In genomic region chr1:26833432-26834405, GRCh38 we compare ENCODE assay signal across 9 cellular contexts. TPM values are rescaled to one million over a fixed set of nuclear protein-coding genes. Genes with fewer than 3 reads are reported as not detected.
DNase-seq lines count a peak whose midpoint lies in the region; ATAC-seq and TF ChIP-seq lines count a peak whose summit lies in the region.
"Had no signal": no experiment of that assay in that cellular context is flagged by ENCODE, and none has a peak within 500 bp of the region (broad histone marks: within the 10 kb centered on the region; RNA-seq: fewer than 3 reads in every experiment).

No MANE protein-coding gene starts in this region.

- H3K27ac ChIP-seq in left lung, result peak overlapping the region in 1 of 2 donors; percentile 85
- H3K27ac ChIP-seq: C4-2B had no signal

- H3K4me3 Mint-ChIP-seq in CD14-positive monocyte, result peak overlapping the region; percentile 58 to 85
- H3K4me3 Mint-ChIP-seq in activated CD8-positive, alpha-beta memory T cell treated with anti-CD3 and anti-CD28 coated beads, Interleukin-2, amount 10 ng/mL, durations not matched to agents 7 days and 5 days, result peak overlapping the region; percentile 56
- peak overlapping the region; percentile 68 to 70 for H3K4me3 Mint-ChIP-seq in stimulated activated naive B cell treated with anti-CD40 and anti-IgM and Interleukin-4, amounts not matched to agents 10 μg/mL and 1 μg/mL and 100 μg/mL, for 72 hours

- CTCF ChIA-PET in activated CD8-positive, alpha-beta memory T cell treated with anti-CD3 and anti-CD28 coated beads, Interleukin-2, amount 10 ng/mL, durations not matched to agents 7 days and 5 days (lab: Charles Lee), result interaction anchor here (0.6 to 6.9 kb wide), 27 partner anchors 8 to 334 kb away, joined by 3 to 59 read pairs (median 5); partner anchors contain the start of genes PIGV and SFN

- no peaks in the 10 kb centered on the region for H3K27me3 ChIP-seq in left lung

- DNase-seq in CD14-positive monocyte (ENCODE audit: low spot score) (peak; percentile 83), left lung (peak; percentile 78 to 88), medulla oblongata (ENCODE audit: extremely low spot score) (no peak)
- peak; percentile 98 for DNase-seq in activated CD8-positive, alpha-beta memory T cell treated with anti-CD3 and anti-CD28 coated beads, Interleukin-2, amount 10 ng/mL, durations not matched to agents 7 days and 5 days
- DNase-seq in stimulated activated naive B cell treated with anti-CD40 and anti-IgM and Interleukin-4, amounts not matched to agents 10 μg/mL and 1 μg/mL and 100 μg/mL, for 72 hours, result peak; percentile 76

- peaks cover 0 to 8% (median 2%) of the 10 kb centered on the region in 3 donors for H3K27me3 Mint-ChIP-seq in CD14-positive monocyte (ENCODE audit: low read depth in 3 of 3)
- H3K27me3 Mint-ChIP-seq in activated CD8-positive, alpha-beta memory T cell treated with anti-CD3 and anti-CD28 coated beads, Interleukin-2, amount 10 ng/mL, durations not matched to agents 7 days and 5 days, result no peaks in the 10 kb centered on the region
- no peaks in the 10 kb centered on the region for H3K27me3 Mint-ChIP-seq in stimulated activated naive B cell treated with anti-CD40 and anti-IgM and Interleukin-4, amounts not matched to agents 10 μg/mL and 1 μg/mL and 100 μg/mL, for 72 hours

- peak overlapping the region; percentile 85 to 93 (median 91) for H3K27ac Mint-ChIP-seq in CD14-positive monocyte
- peak overlapping the region; percentile 96 for H3K27ac Mint-ChIP-seq in activated CD8-positive, alpha-beta memory T cell treated with anti-CD3 and anti-CD28 coated beads, Interleukin-2, amount 10 ng/mL, durations not matched to agents 7 days and 5 days
- peak overlapping the region; percentile 97 for H3K27ac Mint-ChIP-seq in stimulated activated naive B cell treated with anti-CD40 and anti-IgM and Interleukin-4, amounts not matched to agents 10 μg/mL and 1 μg/mL and 100 μg/mL, for 72 hours

- peaks cover 0 to 65% of the 10 kb centered on the region in 2 donors for H3K36me3 ChIP-seq in left lung

- peak; percentile 88 for ATAC-seq in GM19452 (IDR thresholded peaks at IDR 0.05; ENCODE audit: unreplicated experiment)
- peak; percentile 83 for ATAC-seq in HG03571 (IDR thresholded peaks at IDR 0.05; ENCODE audit: unreplicated experiment)
- ATAC-seq in activated CD8-positive, alpha-beta memory T cell treated with anti-CD3 and anti-CD28 coated beads, Interleukin-2, amount 10 ng/mL, durations not matched to agents 7 days and 5 days, result peak; percentile 97
- ATAC-seq in left lung, result peak; percentile 29
- peak; percentile 91 to 94 for ATAC-seq in stimulated activated naive B cell treated with anti-CD40 and anti-IgM and Interleukin-4, amounts not matched to agents 10 μg/mL and 1 μg/mL and 100 μg/mL, for 72 hours (replicated peaks)
- no peak for ATAC-seq in HG03469 (IDR thresholded peaks at IDR 0.05; ENCODE audit: unreplicated experiment)

- H3K4me1 ChIP-seq in left lung, result peaks cover 0 to 60% of the 10 kb centered on the region in 2 donors

- peaks cover 0 to 2% (median 0%) of the 10 kb centered on the region in 7 donors for H3K9me3 Mint-ChIP-seq in CD14-positive monocyte
- H3K9me3 Mint-ChIP-seq in activated CD8-positive, alpha-beta memory T cell treated with anti-CD3 and anti-CD28 coated beads, Interleukin-2, amount 10 ng/mL, durations not matched to agents 7 days and 5 days (ENCODE audit: low read depth), result no peaks in the 10 kb centered on the region
- no peaks in the 10 kb centered on the region for H3K9me3 Mint-ChIP-seq in stimulated activated naive B cell treated with anti-CD40 and anti-IgM and Interleukin-4, amounts not matched to agents 10 μg/mL and 1 μg/mL and 100 μg/mL, for 72 hours

- peaks cover 48% of the 10 kb centered on the region for H3K4me1 Mint-ChIP-seq in CD14-positive monocyte
- peaks cover 75% of the 10 kb centered on the region for H3K4me1 Mint-ChIP-seq in activated CD8-positive, alpha-beta memory T cell treated with anti-CD3 and anti-CD28 coated beads, Interleukin-2, amount 10 ng/mL, durations not matched to agents 7 days and 5 days
- peaks cover 49 to 56% of the 10 kb centered on the region in 2 donors for H3K4me1 Mint-ChIP-seq in stimulated activated naive B cell treated with anti-CD40 and anti-IgM and Interleukin-4, amounts not matched to agents 10 μg/mL and 1 μg/mL and 100 μg/mL, for 72 hours

- intact Hi-C loops in CD14-positive monocyte (cut with micrococcal nuclease), result no loop called here
- intact Hi-C loops in left lung (cut with DNase I), result no loop called here

- no peaks in the 10 kb centered on the region for H3K9me3 ChIP-seq in left lung

- no peak overlapping the region for H3K4me3 ChIP-seq in left lung

- TF ChIP-seq CTCF in CD14-positive monocyte (IDR thresholded peaks at IDR 0.05) (peak; percentile 25), left lung (IDR thresholded peaks at IDR 0.05) (no peak)

- peaks cover 57 to 82% of the 10 kb centered on the region in 2 donors for H3K36me3 Mint-ChIP-seq in CD14-positive monocyte
- peaks cover 45% of the 10 kb centered on the region for H3K36me3 Mint-ChIP-seq in activated CD8-positive, alpha-beta memory T cell treated with anti-CD3 and anti-CD28 coated beads, Interleukin-2, amount 10 ng/mL, durations not matched to agents 7 days and 5 days
- peaks cover 65 to 68% of the 10 kb centered on the region in 2 donors for H3K36me3 Mint-ChIP-seq in stimulated activated naive B cell treated with anti-CD40 and anti-IgM and Interleukin-4, amounts not matched to agents 10 μg/mL and 1 μg/mL and 100 μg/mL, for 72 hours

RNA-seq across cellular contexts. Expression of gene ZDHHC18, which starts 7.2 kb away (rescaled TPM):
- 1 to 10 TPM; 3.1 to 6.0 TPM for polyA plus RNA-seq in CD14-positive monocyte
- total RNA-seq in activated CD8-positive, alpha-beta memory T cell treated with anti-CD3 and anti-CD28 coated beads, Interleukin-2, amount 10 ng/mL, durations not matched to agents 7 days and 5 days, result 10 to 100 TPM; 53.1 to 54.9 TPM
- 10 to 100 TPM; 22.8 to 33.4 TPM for total RNA-seq in left lung

RNA-seq across cellular contexts. Expression of gene SFN, which starts 29.2 kb away (rescaled TPM):
- not detected for polyA plus RNA-seq in CD14-positive monocyte
- under 1 TPM in 1 of 2 experiments, not detected in 1; 0.73 TPM for total RNA-seq in activated CD8-positive, alpha-beta memory T cell treated with anti-CD3 and anti-CD28 coated beads, Interleukin-2, amount 10 ng/mL, durations not matched to agents 7 days and 5 days
- total RNA-seq in left lung, result 100 to 1,000 TPM; 130 to 192 TPM

RNA-seq across cellular contexts. Expression of gene PIGV, which starts 46.0 kb away (rescaled TPM):
- polyA plus RNA-seq in CD14-positive monocyte, result 1 to 10 TPM; 8.3 to 9.5 TPM
- 1 to 10 TPM; 8.6 to 9.7 TPM for total RNA-seq in activated CD8-positive, alpha-beta memory T cell treated with anti-CD3 and anti-CD28 coated beads, Interleukin-2, amount 10 ng/mL, durations not matched to agents 7 days and 5 days
- total RNA-seq in left lung, result 10 to 100 TPM; 15.4 to 16.9 TPM

RNA-seq across cellular contexts. Expression of gene GPN2, which starts 56.4 kb away (rescaled TPM):
- polyA plus RNA-seq in CD14-positive monocyte, result 10 to 100 TPM in 1 of 2 donors, 1 to 10 TPM in 1; 9.6 to 15.9 TPM
- total RNA-seq in activated CD8-positive, alpha-beta memory T cell treated with anti-CD3 and anti-CD28 coated beads, Interleukin-2, amount 10 ng/mL, durations not matched to agents 7 days and 5 days, result 10 to 100 TPM; 32.9 to 41.1 TPM
- 10 to 100 TPM; 23.5 to 25.1 TPM for total RNA-seq in left lung

Comparison
In these comparisons a context has a peak if more than half of its experiments do, and no peak if none do; other contexts are left out.
1. RNA of gene SFN, which starts 29.2 kb away (total RNA-seq): 130 to 192 TPM in left lung; 0.73 TPM in activated CD8-positive, alpha-beta memory T cell treated with anti-CD3 and anti-CD28 coated beads, Interleukin-2, amount 10 ng/mL, durations not matched to agents 7 days and 5 days; every median in the first group is over 10 times any median in the second.
2. Peak in every context shown above with its lines, with median percentiles within 50 percentile points of each other: H3K27ac Mint-ChIP-seq and H3K4me3 Mint-ChIP-seq.